1 cellular context compared by ENCODE assay signal in genomic region chr2:26561918-26562810, GRCh38.
TF ChIP-seq lines count a peak whose summit lies in the region.

No MANE protein-coding gene starts in this region.

TF ChIP-seq in GM23338, 12 proteins besides CTCF, POLR2A, EP300 and RAD21 (continued from another document):
- TF ChIP-seq ZNF462 (CRISPR knock-in tag; IDR thresholded peaks at IDR 0.05): no peak
- no peak for TF ChIP-seq ZNF331 (CRISPR knock-in tag; IDR thresholded peaks at IDR 0.05; ENCODE audit: low read depth)
- TF ChIP-seq POLR2AphosphoS5 (IDR thresholded peaks at IDR 0.05; ENCODE audit: low read depth): no peak
- no peak for TF ChIP-seq ZNF114 (CRISPR knock-in tag; IDR thresholded peaks at IDR 0.05)
- no peak for TF ChIP-seq JUNB (IDR thresholded peaks at IDR 0.05; ENCODE audit: unreplicated experiment)
- TF ChIP-seq CREB1 (CRISPR knock-in tag; IDR thresholded peaks at IDR 0.05; ENCODE audit: low read depth): no peak
- TF ChIP-seq NANOG (IDR thresholded peaks at IDR 0.05; ENCODE audit: borderline replicate concordance): no peak
